ENCODE assay signal across 15 cellular contexts in the genomic region with DNA sequence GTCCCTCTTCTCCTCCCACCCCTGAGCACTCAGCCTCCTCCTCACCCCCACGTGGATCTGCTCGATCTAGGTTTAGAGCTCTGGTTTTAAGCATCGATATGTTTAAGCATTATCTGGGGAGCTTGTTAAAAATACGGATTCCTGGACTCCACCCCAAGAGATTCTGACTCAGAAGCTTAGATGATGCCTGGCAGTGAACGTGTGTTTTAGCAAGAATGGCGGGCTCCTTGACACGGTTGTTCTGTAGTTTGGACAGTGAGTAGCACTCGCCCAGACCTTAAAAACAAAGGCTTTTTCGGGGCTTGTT. TPM values are rescaled to one million over a fixed set of nuclear protein-coding genes. Genes with fewer than 3 reads are reported as not detected.
DNase-seq lines count a peak whose midpoint lies in the region; ATAC-seq and TF ChIP-seq lines count a peak whose summit lies in the region.
"Had no signal": no experiment of that assay in that cellular context is flagged by ENCODE, and none has a peak within 500 bp of the region (broad histone marks: within the 10 kb centered on the region; RNA-seq: fewer than 3 reads in every experiment).

No MANE protein-coding gene starts in this region.

- peak; percentile 19 for DNase-seq in stimulated activated CD4-positive, alpha-beta T cell treated with anti-CD3 and anti-CD28 coated beads, Interleukin-1b, Interleukin-23, amount 100 ng/mL, for 48 hours
- no peak for DNase-seq in stimulated activated CD4-positive, alpha-beta T cell treated with anti-CD3 and anti-CD28 coated beads, Interleukin-4, amount 100 ng/mL, for 24 hours
- no peak for DNase-seq in activated naive CD8-positive, alpha-beta T cell treated with anti-CD3 and anti-CD28 coated beads for 36 hours
- DNase-seq in naive thymus-derived CD8-positive, alpha-beta T cell = no peak
- DNase-seq in vagina (ENCODE audit: extremely low spot score in 2 of 2) (peak; percentile 37 to 80), NCI-H146 treated with DMSO at 0.1 percent for 48 hours (lab: John Stamatoyannopoulos, UW; ENCODE audit: unreplicated experiment) (no peak)
- DNase-seq: BE2C; DMS79; effector CD8-positive, alpha-beta T cell; H9; NCI-H1105; SHP77 had no signal

- peak overlapping the region; percentile 90 for H3K27ac Mint-ChIP-seq in activated naive CD8-positive, alpha-beta T cell treated with anti-CD3 and anti-CD28 coated beads for 36 hours
- peak overlapping the region; percentile 74 to 97 (median 94) for H3K27ac Mint-ChIP-seq in naive thymus-derived CD8-positive, alpha-beta T cell
- H3K27ac Mint-ChIP-seq: memory B cell had no signal

- no peak overlapping the region for H3K27ac ChIP-seq in vagina

- POLR2A ChIA-PET in naive thymus-derived CD8-positive, alpha-beta T cell (lab: Charles Lee) = no interaction called here

- no peaks in the 10 kb centered on the region for H3K27me3 ChIP-seq in vagina
- H3K27me3 ChIP-seq: BE2C had no signal

- H3K9me3 Mint-ChIP-seq in activated naive CD8-positive, alpha-beta T cell treated with anti-CD3 and anti-CD28 coated beads for 36 hours = no peaks in the 10 kb centered on the region
- H3K9me3 Mint-ChIP-seq in naive thymus-derived CD8-positive, alpha-beta T cell = peaks cover 0 to 1% (median 0%) of the 10 kb centered on the region in 9 donors
- H3K9me3 Mint-ChIP-seq: H9, memory B cell had no signal

- H3K27me3 Mint-ChIP-seq in activated naive CD8-positive, alpha-beta T cell treated with anti-CD3 and anti-CD28 coated beads for 36 hours = no peaks in the 10 kb centered on the region
- H3K27me3 Mint-ChIP-seq in naive thymus-derived CD8-positive, alpha-beta T cell = peaks cover 0 to 2% (median 0%) of the 10 kb centered on the region in 5 donors

- TF ChIP-seq CTCF in vagina (IDR thresholded peaks at IDR 0.05) = no peak

- peaks cover 63% of the 10 kb centered on the region for H3K4me1 Mint-ChIP-seq in activated naive CD8-positive, alpha-beta T cell treated with anti-CD3 and anti-CD28 coated beads for 36 hours
- peaks cover 42 to 77% (median 62%) of the 10 kb centered on the region in 4 donors for H3K4me1 Mint-ChIP-seq in naive thymus-derived CD8-positive, alpha-beta T cell

- intact Hi-C loops in vagina (cut with DNase I) = no loop called here

- peaks cover 71% of the 10 kb centered on the region for H3K4me1 ChIP-seq in vagina
- H3K4me1 ChIP-seq: BE2C had no signal

- H3K4me3 ChIP-seq in vagina = peak overlapping the region in 1 of 2 donors; percentile 27

- no peaks in the 10 kb centered on the region for H3K36me3 ChIP-seq in vagina
- H3K36me3 ChIP-seq: BE2C had no signal

- H3K36me3 Mint-ChIP-seq in activated naive CD8-positive, alpha-beta T cell treated with anti-CD3 and anti-CD28 coated beads for 36 hours = peaks cover 7% of the 10 kb centered on the region
- H3K36me3 Mint-ChIP-seq in naive thymus-derived CD8-positive, alpha-beta T cell = peaks cover 0 to 8% (median 4%) of the 10 kb centered on the region in 3 donors
- H3K36me3 Mint-ChIP-seq: memory B cell had no signal

- no peak for TF ChIP-seq POLR2A in vagina (IDR thresholded peaks at IDR 0.05)

- H3K4me3 Mint-ChIP-seq in activated naive CD8-positive, alpha-beta T cell treated with anti-CD3 and anti-CD28 coated beads for 36 hours = peak overlapping the region; percentile 62
- peak overlapping the region; percentile 35 to 80 (median 70) for H3K4me3 Mint-ChIP-seq in naive thymus-derived CD8-positive, alpha-beta T cell
- H3K4me3 Mint-ChIP-seq: H9, memory B cell had no signal

- ATAC-seq in naive thymus-derived CD8-positive, alpha-beta T cell = no peak
- ATAC-seq in HG03460 (IDR thresholded peaks at IDR 0.05; ENCODE audit: unreplicated experiment) (no peak), GM21825 (IDR thresholded peaks at IDR 0.05; ENCODE audit: unreplicated experiment) (no peak)

- H3K9me3 ChIP-seq in vagina = no peaks in the 10 kb centered on the region
- H3K9me3 ChIP-seq: BE2C had no signal

RNA-seq across cellular contexts. Expression of gene LDLRAD4, which starts 47.3 kb away (rescaled TPM):
- 10 to 100 TPM; 27.4 to 27.5 TPM for total RNA-seq in activated naive CD8-positive, alpha-beta T cell treated with anti-CD3 and anti-CD28 coated beads for 36 hours
- total RNA-seq in naive thymus-derived CD8-positive, alpha-beta T cell = 10 to 100 TPM; 52.9 to 56.8 TPM
- 10 to 100 TPM; 11.4 to 17.6 (median 11.4) TPM for polyA plus RNA-seq in naive thymus-derived CD8-positive, alpha-beta T cell
- total RNA-seq in vagina = 24.3 TPM

Comparison
In these comparisons a context has a peak if more than half of its experiments do, and no peak if none do; other contexts are left out.
1. DNase-seq: peak in stimulated activated CD4-positive, alpha-beta T cell treated with anti-CD3 and anti-CD28 coated beads, Interleukin-1b, Interleukin-23, amount 100 ng/mL, for 48 hours (single experiment) and vagina (2 of 2); none in stimulated activated CD4-positive, alpha-beta T cell treated with anti-CD3 and anti-CD28 coated beads, Interleukin-4, amount 100 ng/mL, for 24 hours (single experiment), activated naive CD8-positive, alpha-beta T cell treated with anti-CD3 and anti-CD28 coated beads for 36 hours (single experiment), naive thymus-derived CD8-positive, alpha-beta T cell (0 of 10) and NCI-H146 treated with DMSO at 0.1 percent for 48 hours (single experiment).